8 cellular contexts compared by ENCODE assay signal in the genomic region with DNA sequence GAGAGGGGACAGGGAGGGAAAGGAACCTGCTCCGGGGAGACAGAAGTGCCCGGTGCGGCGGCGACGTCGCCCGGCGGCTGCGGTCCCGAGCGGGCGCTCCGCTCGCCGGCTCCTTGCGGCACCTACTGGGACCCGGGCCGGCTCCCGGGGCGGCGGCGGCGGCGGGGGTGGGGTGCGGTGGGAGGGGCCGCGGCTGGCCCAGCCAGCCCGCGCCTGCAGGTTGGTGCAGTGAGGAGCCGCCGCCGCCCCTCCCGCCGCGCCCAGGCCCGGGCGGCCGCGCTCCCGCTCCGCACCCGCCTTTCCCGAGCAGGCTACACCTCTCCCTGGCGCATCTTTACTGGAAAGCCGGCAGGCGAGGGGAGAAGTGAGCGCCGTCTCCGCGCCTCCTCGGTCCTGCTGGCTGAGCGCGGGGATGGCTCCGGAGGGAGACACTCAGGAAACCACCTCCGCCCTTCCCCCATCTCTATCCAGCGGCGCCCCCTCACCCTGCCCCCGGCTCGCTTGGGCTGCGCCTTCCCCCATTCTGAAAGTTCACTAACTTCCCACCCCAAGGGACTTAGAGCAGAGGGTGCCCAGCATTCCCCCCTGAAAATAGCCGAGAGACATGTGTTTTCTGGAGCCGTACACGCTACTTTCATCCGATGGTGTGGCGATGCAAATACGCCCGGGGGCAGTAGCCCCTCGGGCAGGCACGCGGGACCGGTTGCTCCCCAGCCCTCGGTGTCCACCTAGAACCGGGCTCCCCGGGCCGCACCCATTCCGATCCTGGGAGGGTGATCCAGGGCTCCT. TPM values are rescaled to one million over a fixed set of nuclear protein-coding genes. Genes with fewer than 3 reads are reported as not detected.
A peak's percentile ranks its signal among the peaks of the same experiment; 100 is the strongest.
DNase-seq lines count a peak whose midpoint lies in the region; ATAC-seq lines count a peak whose summit lies in the region.

A gene (minus strand): TSS at position 127 of the 789 bp plus-strand sequence.

- no peak within 1 kb of the TSS for H3K9ac ChIP-seq in muscle layer of colon (ENCODE audit: low read length)

- peak; percentile 39 for DNase-seq in Daoy (ENCODE audit: low read depth)
- peak; percentile 48 for DNase-seq in NCI-H1694 treated with DMSO at 0.1 percent for 48 hours (lab: John Stamatoyannopoulos, UW)
- DNase-seq in cerebellum (ENCODE audit: low spot score) = peak; percentile 52

- no peaks in the 10 kb centered on the region for H3K36me3 ChIP-seq in muscle layer of colon (ENCODE audit: insufficient read depth, low read length)

- ATAC-seq in GM21786 (IDR thresholded peaks at IDR 0.05; ENCODE audit: unreplicated experiment) = no peak
- ATAC-seq in GM21723 (IDR thresholded peaks at IDR 0.05; ENCODE audit: unreplicated experiment) = no peak
- ATAC-seq in HG03095 (IDR thresholded peaks at IDR 0.05; ENCODE audit: unreplicated experiment) = no peak
- ATAC-seq in GM21737 (IDR thresholded peaks at IDR 0.05; ENCODE audit: unreplicated experiment) = no peak

- H3K27me3 ChIP-seq in muscle layer of colon (ENCODE audit: control insufficient read depth in 1 of 2, insufficient read depth in 2 of 2, low read length in 2 of 2) = peaks cover 12 to 29% of the 10 kb centered on the region in 2 donors

- no peaks in the 10 kb centered on the region for H3K9me3 ChIP-seq in muscle layer of colon (ENCODE audit: low read length)

- peaks cover 8% of the 10 kb centered on the region for H3K4me1 ChIP-seq in muscle layer of colon (ENCODE audit: insufficient read depth, low read length)

- no peak within 1 kb of the TSS for H3K27ac ChIP-seq in muscle layer of colon (ENCODE audit: low read depth, low read length)

- peak within 1 kb of the TSS; percentile 27 to 38 for H3K4me3 ChIP-seq in muscle layer of colon (ENCODE audit: low read depth in 1 of 2, low read length in 2 of 2)

RNA-seq across cellular contexts. Expression of the gene that starts here (rescaled TPM):
- 0.11 TPM in 1 of 2 replicates, not detected in the other for total RNA-seq in Daoy (2014; rRNA removed; shearing (Covaris generic))
- total RNA-seq in cerebellum = 16.5 TPM

Comparison
In these comparisons a context has a peak if more than half of its experiments do, and no peak if none do; other contexts are left out.
1. RNA of the gene that starts here (total RNA-seq): 16.5 TPM in cerebellum (single experiment); 0.11 TPM in Daoy; every median in the first group is over 10 times any median in the second.
2. Peak in DNase-seq in Daoy; RNA of the gene not detected or under 1 TPM.
3. Peak in every context shown above with its lines, with median percentiles within 50 percentile points of each other: DNase-seq.